ENCODE assay signal across 27 cellular contexts in genomic region chr10:30074933-30075332, GRCh38. TPM values are rescaled to one million over a fixed set of nuclear protein-coding genes. Genes with fewer than 3 reads are reported as not detected.
DNase-seq lines count a peak whose midpoint lies in the region; ATAC-seq, FAIRE-seq and TF ChIP-seq lines count a peak whose summit lies in the region.
"Had no signal": no experiment of that assay in that cellular context is flagged by ENCODE, and none has a peak within 500 bp of the region (broad histone marks: within the 10 kb centered on the region; RNA-seq: fewer than 3 reads in every experiment).

No MANE protein-coding gene starts in this region.

- no TSS peak for BruUV-seq in A673 (replicated peaks; lab: Mats Ljungman, UMichigan)
- no TSS peak for BruUV-seq in Panc1 (replicated peaks; lab: Mats Ljungman, UMichigan)
- BruUV-seq in K562 (replicated peaks; lab: Mats Ljungman, UMichigan): no TSS peak

- H2BK120ac ChIP-seq in trophoblast cell (ENCODE audit: insufficient read depth, low read length, poor library complexity): no peak overlapping the region

- FAIRE-seq in K562 (lab: Jason Lieb, UNC) (no peak), kidney (lab: Jason Lieb, UNC) (no peak)
- FAIRE-seq: A549, GM12878, GM12892, GM18507 had no signal

- H3K4ac ChIP-seq in trophoblast cell (ENCODE audit: low read depth, low read length): no peak overlapping the region

- POLR2A ChIA-PET in A673 (lab: Charles Lee; ENCODE audit: low non-redundant PET) (no interaction called here), Panc1 (lab: Charles Lee) (no interaction called here), K562 (lab: Yijun Ruan, JAX) (interaction anchor here (0.8 kb wide), 1 partner anchor 1037 kb away, joined by 3 read pairs; no protein-coding TSS in a partner anchor)

- H3K79me1 ChIP-seq in trophoblast cell (ENCODE audit: low read length): no peaks in the 10 kb centered on the region

- H3K9me3 ChIP-seq in A673 (ENCODE audit: low read depth, low read length, poor library complexity, severe bottlenecking) (no peaks in the 10 kb centered on the region), Panc1 (ENCODE audit: control insufficient read depth, insufficient read depth, low read depth, low read length) (no peaks in the 10 kb centered on the region), K562 (replicated peaks; ENCODE audit: control insufficient read depth, insufficient read depth, low read depth, low read length) (no peaks in the 10 kb centered on the region), neural cell (ENCODE audit: low read length) (no peaks in the 10 kb centered on the region), trophoblast cell (ENCODE audit: insufficient read depth, low read depth, low read length) (no peaks in the 10 kb centered on the region), kidney (ENCODE audit: control insufficient read depth in 1 of 2, low read length in 2 of 2) (no peaks in the 10 kb centered on the region)
- H3K9me3 ChIP-seq: A549, BE2C, BLaER1 had no signal

- H3K14ac ChIP-seq in trophoblast cell (ENCODE audit: low read length): no peak overlapping the region

- no peak for DNase-seq in A673 (ENCODE audit: low spot score)
- no peak for DNase-seq in Panc1 (ENCODE audit: low read depth, low spot score)
- DNase-seq in K562 (ENCODE audit: extremely low read depth in 1 of 4, low spot score in 3 of 4): no peak
- DNase-seq in trophoblast cell: no peak
- no peak for DNase-seq in kidney
- no peak for DNase-seq in activated naive CD4-positive, alpha-beta T cell treated with anti-CD3 and anti-CD28 coated beads for 36 hours
- DNase-seq: ACHN; BE2C; C1 segment of cervical spinal cord; CD4-positive, alpha-beta memory T cell; CD4-positive, CD25-positive, alpha-beta regulatory T cell; CD8-positive, alpha-beta memory T cell; COR-L47; DMS 273 treated with DMSO at 0.1 percent for 48 hours; DMS153; DMS53; DMS79; EL had no signal

- H2BK5ac ChIP-seq in trophoblast cell (ENCODE audit: low read depth, low read length, poor library complexity): no peak overlapping the region

- H3K9ac ChIP-seq in K562 (ENCODE audit: insufficient read depth in 1 of 2, low read depth in 2 of 2, low read length in 2 of 2): no peak overlapping the region
- H3K9ac ChIP-seq in neural cell (ENCODE audit: low read length): peak overlapping the region; percentile 17
- H3K9ac ChIP-seq in trophoblast cell (ENCODE audit: low read length): no peak overlapping the region
- no peak overlapping the region for H3K9ac ChIP-seq in kidney (ENCODE audit: low read length in 2 of 2)
- H3K9ac ChIP-seq: BLaER1 had no signal

- no peak overlapping the region for H2AFZ ChIP-seq in K562 (ENCODE audit: low read depth, low read length)
- no peak overlapping the region for H2AFZ ChIP-seq in neural cell (ENCODE audit: low read depth, low read length)
- H2AFZ ChIP-seq in trophoblast cell (ENCODE audit: insufficient read depth, low read length, poor library complexity): no peak overlapping the region

- H3K27ac ChIP-seq in A673 (ENCODE audit: low read depth, low read length, poor library complexity, severe bottlenecking) (peak overlapping the region; percentile 96), Panc1 (ENCODE audit: low read length) (peak overlapping the region; percentile 34), K562 (ENCODE audit: extremely low read depth, low read depth, low read length) (no peak overlapping the region), neural cell (ENCODE audit: low read length) (peak overlapping the region; percentile 69), trophoblast cell (ENCODE audit: low read depth, low read length) (no peak overlapping the region), kidney (ENCODE audit: low read depth in 2 of 2, low read length in 2 of 2) (no peak overlapping the region)
- H3K27ac ChIP-seq: 22Rv1, A549, BLaER1 had no signal

- H3K36me3 Mint-ChIP-seq in activated naive CD4-positive, alpha-beta T cell treated with anti-CD3 and anti-CD28 coated beads for 36 hours (ENCODE audit: low read depth): no peaks in the 10 kb centered on the region
- H3K36me3 Mint-ChIP-seq: CD14-positive monocyte; CD4-positive, alpha-beta memory T cell; CD4-positive, CD25-positive, alpha-beta regulatory T cell; CD8-positive, alpha-beta memory T cell had no signal

- TF ChIP-seq EP300 in K562 (IDR thresholded peaks at IDR 0.05; ENCODE audit: low read length) (no peak), neural cell (conservative IDR thresholded peaks at IDR 0.05; ENCODE audit: poor library complexity, severe bottlenecking) (no peak)

- no peak overlapping the region for H4K8ac ChIP-seq in trophoblast cell (ENCODE audit: low read depth, low read length)

- no peak overlapping the region for H3K23ac ChIP-seq in trophoblast cell (ENCODE audit: low read length)

- in situ Hi-C loops in Panc1 (cut with HindIII; ENCODE audit: low pct_unique_long_range_greater_than_20kb, low sequenced_read_pairs) (no loop called here), K562 (cut with MboI) (no loop called here)

- H3K36me3 ChIP-seq in A673 (ENCODE audit: insufficient read depth, low read length, poor library complexity, severe bottlenecking) (no peaks in the 10 kb centered on the region), Panc1 (ENCODE audit: control insufficient read depth, insufficient read depth, low read length) (no peaks in the 10 kb centered on the region), K562 (ENCODE audit: control insufficient read depth, insufficient read depth, low read length) (no peaks in the 10 kb centered on the region), neural cell (ENCODE audit: insufficient read depth, low read length) (no peaks in the 10 kb centered on the region), trophoblast cell (ENCODE audit: control insufficient read depth in 1 of 2, insufficient read depth in 2 of 2, low read length in 2 of 2) (no peaks in the 10 kb centered on the region), kidney (ENCODE audit: control insufficient read depth in 1 of 2, insufficient read depth in 2 of 2, low read length in 2 of 2) (no peaks in the 10 kb centered on the region)
- H3K36me3 ChIP-seq: BE2C, BLaER1 had no signal

- no peak overlapping the region for H3K27ac Mint-ChIP-seq in activated naive CD4-positive, alpha-beta T cell treated with anti-CD3 and anti-CD28 coated beads for 36 hours
- H3K27ac Mint-ChIP-seq: CD14-positive monocyte; CD4-positive, alpha-beta memory T cell; CD4-positive, CD25-positive, alpha-beta regulatory T cell; CD8-positive, alpha-beta memory T cell had no signal

- ATAC-seq in Panc1 (no peak), K562 (no peak)
- ATAC-seq: A549, GM12878 had no signal

- no peak overlapping the region for H4K12ac ChIP-seq in trophoblast cell (ENCODE audit: low read depth, low read length)

- intact Hi-C loops in A673 (cut with micrococcal nuclease; ENCODE audit: unreplicated experiment) (no loop called here), Panc1 (cut with micrococcal nuclease; ENCODE audit: unreplicated experiment) (no loop called here), K562 (cut with micrococcal nuclease) (no loop called here), kidney (cut with DNase I) (no loop called here)
- intact Hi-C loops in activated naive CD4-positive, alpha-beta T cell treated with anti-CD3 and anti-CD28 coated beads for 36 hours (cut with micrococcal nuclease): no loop called here

- no peak overlapping the region for H4K91ac ChIP-seq in trophoblast cell (ENCODE audit: low read depth, low read length)

- no peak overlapping the region for H2AK5ac ChIP-seq in trophoblast cell (ENCODE audit: low read length)

- TF ChIP-seq RAD21 in K562 (CRISPR knock-in tag; conservative IDR thresholded peaks at IDR 0.05 in 1 of 2, IDR thresholded peaks at IDR 0.05 in 1 of 2): no peak
- no peak for TF ChIP-seq RAD21 in neural cell (conservative IDR thresholded peaks at IDR 0.05)

- H3K4me1 ChIP-seq in A673 (ENCODE audit: insufficient read depth, low read length, poor library complexity, severe bottlenecking) (peaks cover 62% of the 10 kb centered on the region), Panc1 (ENCODE audit: control insufficient read depth, insufficient read depth, low read length) (peaks cover 8% of the 10 kb centered on the region), K562 (replicated peaks in 1 of 2; ENCODE audit: control insufficient read depth in 2 of 2, insufficient read depth in 2 of 2, low read length in 2 of 2) (peaks cover 0 to 9% of the 10 kb centered on the region in 2 experiments; a peak in 4 of 5 replicates), trophoblast cell (ENCODE audit: control insufficient read depth in 1 of 2, insufficient read depth in 2 of 2, low read length in 2 of 2) (peaks cover 0 to 2% of the 10 kb centered on the region in 2 experiments), kidney (ENCODE audit: control insufficient read depth in 1 of 2, insufficient read depth in 1 of 2, low read depth in 1 of 2, low read length in 2 of 2) (no peaks in the 10 kb centered on the region)
- H3K4me1 ChIP-seq: A549, BE2C, BLaER1 had no signal

- H3K4me3 Mint-ChIP-seq in activated naive CD4-positive, alpha-beta T cell treated with anti-CD3 and anti-CD28 coated beads for 36 hours: no peak overlapping the region
- H3K4me3 Mint-ChIP-seq: CD14-positive monocyte; CD4-positive, alpha-beta memory T cell; CD4-positive, CD25-positive, alpha-beta regulatory T cell; CD8-positive, alpha-beta memory T cell had no signal

- no peaks in the 10 kb centered on the region for H4K20me1 ChIP-seq in K562 (replicated peaks; ENCODE audit: control insufficient read depth, insufficient read depth, low read length)
- H4K20me1 ChIP-seq in neural cell (ENCODE audit: insufficient read depth): no peaks in the 10 kb centered on the region
- H4K20me1 ChIP-seq: BLaER1 had no signal

- no peak overlapping the region for H2BK12ac ChIP-seq in trophoblast cell (ENCODE audit: low read length)

- no peaks in the 10 kb centered on the region for H3K9me2 ChIP-seq in neural cell (ENCODE audit: insufficient read depth, low read length)

- H3K4me2 ChIP-seq in K562 (ENCODE audit: insufficient read depth, low read length) (no peak overlapping the region), neural cell (ENCODE audit: low read length) (peak overlapping the region; percentile 5), trophoblast cell (ENCODE audit: low read length) (no peak overlapping the region)
- H3K4me2 ChIP-seq: A549, BLaER1 had no signal

- no peaks in the 10 kb centered on the region for H3K9me3 Mint-ChIP-seq in activated naive CD4-positive, alpha-beta T cell treated with anti-CD3 and anti-CD28 coated beads for 36 hours
- H3K9me3 Mint-ChIP-seq: CD8-positive, alpha-beta memory T cell had no signal

- no peaks in the 10 kb centered on the region for H3K9me1 ChIP-seq in K562 (ENCODE audit: control insufficient read depth, insufficient read depth, low read length)

- H3K27me3 Mint-ChIP-seq in activated naive CD4-positive, alpha-beta T cell treated with anti-CD3 and anti-CD28 coated beads for 36 hours (ENCODE audit: low read depth): peaks cover 11% of the 10 kb centered on the region

- CTCF ChIA-PET in A673 (lab: Charles Lee) (no interaction called here), Panc1 (lab: Charles Lee) (no interaction called here), K562 (lab: Yijun Ruan, JAX; ENCODE audit: low intra/inter-chr PET ratio) (no interaction called here)
- CTCF ChIA-PET in activated naive CD4-positive, alpha-beta T cell treated with anti-CD3 and anti-CD28 coated beads for 36 hours (lab: Charles Lee): no interaction called here

- TF ChIP-seq CTCF in A673 (conservative IDR thresholded peaks at IDR 0.05; ENCODE audit: low read depth, low read length) (no peak), Panc1 (IDR thresholded peaks at IDR 0.05) (no peak), K562 (IDR thresholded peaks at IDR 0.05 in 2 of 3, conservative IDR thresholded peaks at IDR 0.05 in 1 of 3; ENCODE audit: insufficient read depth in 2 of 3, low read depth in 1 of 3, low read length in 3 of 3) (no peak), neural cell (IDR thresholded peaks at IDR 0.05; ENCODE audit: poor library complexity, severe bottlenecking) (no peak), kidney (IDR thresholded peaks at IDR 0.05; ENCODE audit: borderline replicate concordance, extremely low read depth, insufficient read depth) (no peak)

- H3K4me3 ChIP-seq in A673 (ENCODE audit: low read depth, low read length, poor library complexity, severe bottlenecking) (no peak overlapping the region), Panc1 (ENCODE audit: low read depth in 2 of 2, low read length in 2 of 2) (no peak overlapping the region), K562 (no peak overlapping the region), neural cell (ENCODE audit: low read length) (peak overlapping the region; percentile 32), trophoblast cell (ENCODE audit: low read depth, low read length) (no peak overlapping the region), kidney (ENCODE audit: low read length in 2 of 2) (no peak overlapping the region)
- H3K4me3 ChIP-seq: A549, BLaER1, GM12878 had no signal

- no peaks in the 10 kb centered on the region for H3K27me3 ChIP-seq in A673 (replicated peaks; ENCODE audit: insufficient read depth, low read depth, low read length, poor library complexity)
- H3K27me3 ChIP-seq in Panc1 (ENCODE audit: control insufficient read depth, insufficient read depth, low read length): no peaks in the 10 kb centered on the region
- peaks cover 3 to 6% of the 10 kb centered on the region in 2 experiments; a peak in 2 of 5 replicates for H3K27me3 ChIP-seq in K562 (ENCODE audit: control insufficient read depth in 2 of 2, insufficient read depth in 2 of 2, low read length in 2 of 2)
- H3K27me3 ChIP-seq in neural cell (ENCODE audit: insufficient read depth, low read depth, low read length): no peaks in the 10 kb centered on the region
- H3K27me3 ChIP-seq in trophoblast cell (ENCODE audit: insufficient read depth, low read length): no peaks in the 10 kb centered on the region
- H3K27me3 ChIP-seq: BE2C, BLaER1 had no signal

- no peak overlapping the region for H3K18ac ChIP-seq in trophoblast cell (ENCODE audit: low read length)

- H3F3A ChIP-seq in neural cell (ENCODE audit: insufficient read depth, low read length, poor library complexity, severe bottlenecking): no peaks in the 10 kb centered on the region

- TF ChIP-seq POLR2A in K562 (conservative IDR thresholded peaks at IDR 0.05): no peak

- H3K79me2 ChIP-seq in K562 (ENCODE audit: control insufficient read depth, insufficient read depth, low read length) (no peaks in the 10 kb centered on the region), neural cell (replicated peaks; ENCODE audit: insufficient read depth, low read length) (no peaks in the 10 kb centered on the region), trophoblast cell (ENCODE audit: control insufficient read depth, insufficient read depth, low read length, poor library complexity) (no peaks in the 10 kb centered on the region)

- H3K4me1 Mint-ChIP-seq in activated naive CD4-positive, alpha-beta T cell treated with anti-CD3 and anti-CD28 coated beads for 36 hours (ENCODE audit: low read depth): no peaks in the 10 kb centered on the region
- H3K4me1 Mint-ChIP-seq: CD14-positive monocyte; CD4-positive, CD25-positive, alpha-beta regulatory T cell; CD8-positive, alpha-beta memory T cell had no signal

RNA-seq across cellular contexts. Expression of gene JCAD, which starts 15.5 kb away (rescaled TPM):
- total RNA-seq in A673 (2021): 62.0 and 65.8 TPM in 2 replicates
- 40.7 TPM for total RNA-seq in Panc1 (2021; ENCODE audit: unreplicated experiment)
- polyA plus RNA-seq in Panc1 (2012; ENCODE audit: insufficient read length): 14.6 TPM
- total RNA-seq in K562 (2011; cell fraction: chromatin; rRNA removed; ENCODE audit: low replicate concordance): not detected in 2 replicates
- total RNA-seq in K562 (2011; cell fraction: nucleolus; rRNA removed): not detected in 2 replicates
- total RNA-seq in K562 (2011; cell fraction: nucleoplasm; rRNA removed): not detected in 2 replicates
- not detected in 2 replicates for total RNA-seq in K562 (2014; rRNA removed)
- not detected in 2 replicates for total RNA-seq in K562 (2014; rRNA removed; fragmentation: Illumina TruSeq; extraction: Trizol)
- total RNA-seq in K562 (2015; rRNA removed; fragmentation: Illumina TruSeq; extraction: Trizol): not detected in 2 replicates
- total RNA-seq in K562 (2021): 0.20 TPM in 1 of 2 replicates, not detected in the other
- polyA plus RNA-seq in K562 (2011; rRNA removed): not detected in 2 replicates
- polyA plus RNA-seq in K562 (2011; cell fraction: cytosol; rRNA removed): not detected in 2 replicates
- not detected in 2 replicates for polyA plus RNA-seq in K562 (2011; cell fraction: nucleus; rRNA removed)
- not detected in 2 replicates for polyA plus RNA-seq in K562 (2012)
- polyA plus RNA-seq in K562 (2014; fragmentation: Illumina TruSeq; extraction: Trizol): not detected in 2 replicates
- not detected for polyA plus RNA-seq in K562 (2014; fragmentation: Nextera tagmentation; extraction: Ambion mirVana)
- polyA plus RNA-seq in K562 (2014; rRNA removed): 0.38 TPM in 1 of 2 replicates, not detected in the other
- 0.03 TPM in 1 of 2 replicates, not detected in the other for polyA minus RNA-seq in K562 (2011; rRNA and poly(A)+ RNA removed)
- polyA minus RNA-seq in K562 (2011; cell fraction: cytosol; rRNA and poly(A)+ RNA removed): not detected in 2 replicates
- polyA minus RNA-seq in K562 (2011; cell fraction: nucleus; rRNA and poly(A)+ RNA removed): not detected in 2 replicates
- 1.5 and 2.3 TPM in 2 replicates for polyA plus RNA-seq in neural cell
- 8.5 and 8.7 TPM in 2 replicates for polyA minus RNA-seq in neural cell
- polyA plus RNA-seq in trophoblast cell (2013): 5.8 and 6.0 TPM in 2 replicates
- 27.1 TPM for total RNA-seq in kidney
- polyA plus RNA-seq in kidney (ENCODE audit: insufficient read depth, low read depth, low replicate concordance): 15.7 TPM
- under 1 TPM in 1 of 2 experiments, not detected in 1; 0.05 TPM for total RNA-seq in activated naive CD4-positive, alpha-beta T cell treated with anti-CD3 and anti-CD28 coated beads for 36 hours
- total RNA-seq: CD4-positive, alpha-beta memory T cell; G401 had no signal
- polyA plus RNA-seq: CD14-positive monocyte; CD4-positive, alpha-beta memory T cell; CD4-positive, CD25-positive, alpha-beta regulatory T cell; CD8-positive, alpha-beta memory T cell; GM12878 had no signal

Comparison
In these comparisons a context has a peak if more than half of its experiments do, and no peak if none do; other contexts are left out.
1. H3K27ac ChIP-seq: peak in A673 (single experiment), Panc1 (single experiment) and neural cell (single experiment); none in K562 (single experiment), trophoblast cell (single experiment) and kidney (0 of 2).
2. RNA of gene JCAD, which starts 15.5 kb away (total RNA-seq): 62.0 to 65.8 TPM in A673, 40.7 TPM in Panc1 (single experiment) and 27.1 TPM in kidney (single experiment); 0.05 TPM in activated naive CD4-positive, alpha-beta T cell treated with anti-CD3 and anti-CD28 coated beads for 36 hours and 0.20 TPM in K562; every median in the first group is over 10 times any median in the second.